Comparison of ENCODE assay signal across 20 cellular contexts in genomic region chr2:222973733-222974132, GRCh38.
"Had no signal": no experiment of that assay in that cellular context is flagged by ENCODE, and none has a peak within 500 bp of the region (broad histone marks: within the 10 kb centered on the region; RNA-seq: fewer than 3 reads in every experiment).

No MANE protein-coding gene starts in this region.

- H3K4me3 ChIP-seq: MG63, SJSA1, SK-N-MC had no signal

- H3K9me3 ChIP-seq: MG63, SJSA1 had no signal

- DNase-seq: KBM-7, NCI-H1092, NCI-H1436 treated with DMSO at 0.1 percent for 48 hours, NCI-H1694, NCI-H187 treated with DMSO at 0.1 percent for 48 hours, NCI-H2029 treated with DMSO at 0.1 percent for 48 hours, NCI-H2171, NCI-H446, NCI-H510A, NCI-H524 treated with DMSO at 0.1 percent for 48 hours, NCI-H69, NCI-H774, Right ventricle myocardium superior, RPMI8226, SIG-M5, T-helper 1 cell had no signal

- H3K27ac ChIP-seq: HL-60, SJSA1, SK-N-MC had no signal

- H3K27me3 ChIP-seq: MG63, SJSA1 had no signal

- H3K36me3 ChIP-seq: MG63, SJSA1 had no signal
